In genomic region chr12:89663577-89664357, GRCh38 we compare ENCODE assay signal across 9 cellular contexts. TPM values are rescaled to one million over a fixed set of nuclear protein-coding genes. Genes with fewer than 3 reads are reported as not detected.
DNase-seq lines count a peak whose midpoint lies in the region; ATAC-seq and TF ChIP-seq lines count a peak whose summit lies in the region.
"Had no signal": no experiment of that assay in that cellular context is flagged by ENCODE, and none has a peak within 500 bp of the region (broad histone marks: within the 10 kb centered on the region; RNA-seq: fewer than 3 reads in every experiment).

No MANE protein-coding gene starts in this region.

- H3K4me1 ChIP-seq in left ventricle myocardium inferior = peaks cover 43% of the 10 kb centered on the region

- CTCF ChIA-PET in activated CD8-positive, alpha-beta T cell treated with anti-CD3 and anti-CD28 coated beads, Interleukin-2, amount 10 ng/mL, durations not matched to agents 7 days and 5 days (lab: Charles Lee) = interaction anchor here (2.7 kb wide), 1 partner anchor 11 kb away, joined by 8 read pairs; no protein-coding TSS in a partner anchor

- intact Hi-C loops in left ventricle myocardium inferior (cut with micrococcal nuclease) = no loop called here

- no peaks in the 10 kb centered on the region for H3K36me3 ChIP-seq in left ventricle myocardium inferior

- H3K4me1 Mint-ChIP-seq in activated CD8-positive, alpha-beta T cell treated with anti-CD3 and anti-CD28 coated beads, Interleukin-2, amount 10 ng/mL, durations not matched to agents 7 days and 5 days (ENCODE audit: low read depth) = peaks cover 19% of the 10 kb centered on the region

- peaks cover 11% of the 10 kb centered on the region for H3K36me3 Mint-ChIP-seq in activated CD8-positive, alpha-beta T cell treated with anti-CD3 and anti-CD28 coated beads, Interleukin-2, amount 10 ng/mL, durations not matched to agents 7 days and 5 days (ENCODE audit: low read depth)

- TF ChIP-seq CTCF in GM13977 (IDR thresholded peaks at IDR 0.05; ENCODE audit: extremely low read depth, insufficient read depth, missing control alignments) (no peak), left ventricle myocardium inferior (IDR thresholded peaks at IDR 0.05; ENCODE audit: borderline replicate concordance) (no peak)

- H3K27me3 Mint-ChIP-seq in activated CD8-positive, alpha-beta T cell treated with anti-CD3 and anti-CD28 coated beads, Interleukin-2, amount 10 ng/mL, durations not matched to agents 7 days and 5 days (ENCODE audit: low read depth) = no peaks in the 10 kb centered on the region

- H3K9me3 Mint-ChIP-seq in activated CD8-positive, alpha-beta T cell treated with anti-CD3 and anti-CD28 coated beads, Interleukin-2, amount 10 ng/mL, durations not matched to agents 7 days and 5 days (ENCODE audit: insufficient read depth) = no peaks in the 10 kb centered on the region
- H3K9me3 Mint-ChIP-seq: T-helper 1 cell treated with Interleukin-12 subunit alpha and Interleukin-12 subunit beta and Interleukin-4 antibody, amounts not matched to agents 30 μg/mL and 1 μg/mL, for 36 hours had no signal

- in situ Hi-C loops in GM13977 (cut with MboI; ENCODE audit: low pct_unique_long_range_greater_than_20kb, low sequenced_read_pairs, unreplicated experiment) = no loop called here

- POLR2A ChIA-PET in activated CD8-positive, alpha-beta T cell treated with anti-CD3 and anti-CD28 coated beads, Interleukin-2, amount 10 ng/mL, durations not matched to agents 7 days and 5 days (lab: Charles Lee) = no interaction called here

- no peaks in the 10 kb centered on the region for H3K9me3 ChIP-seq in left ventricle myocardium inferior (replicated peaks)

- no peaks in the 10 kb centered on the region for H3K27me3 ChIP-seq in left ventricle myocardium inferior (ENCODE audit: low read depth)

- no peak overlapping the region for H3K27ac Mint-ChIP-seq in activated CD8-positive, alpha-beta T cell treated with anti-CD3 and anti-CD28 coated beads, Interleukin-2, amount 10 ng/mL, durations not matched to agents 7 days and 5 days
- H3K27ac Mint-ChIP-seq: T-helper 1 cell treated with Interleukin-12 subunit alpha and Interleukin-12 subunit beta and Interleukin-4 antibody, amounts not matched to agents 30 μg/mL and 1 μg/mL, for 36 hours had no signal

- DNase-seq in GM13977 (ENCODE audit: low spot score) (peak; percentile 23), HS-5 (ENCODE audit: low read depth) (peak; percentile 25), myocyte (ENCODE audit: low read depth) (peak; percentile 28), DMS79 treated with DMSO at 0.1 percent for 48 hours (lab: John Stamatoyannopoulos, UW) (no peak), left ventricle myocardium inferior (no peak), NCI-H524 (lab: John Stamatoyannopoulos, UW) (no peak)
- no peak for DNase-seq in activated CD8-positive, alpha-beta T cell treated with anti-CD3 and anti-CD28 coated beads, Interleukin-2, amount 10 ng/mL, durations not matched to agents 7 days and 5 days

- no peak overlapping the region for H3K27ac ChIP-seq in left ventricle myocardium inferior (replicated peaks)

- H3K4me3 ChIP-seq in left ventricle myocardium inferior = no peak overlapping the region

- peak; percentile 81 for ATAC-seq in GM21528 (IDR thresholded peaks at IDR 0.05; ENCODE audit: low FRiP score, unreplicated experiment)
- ATAC-seq in activated CD8-positive, alpha-beta T cell treated with anti-CD3 and anti-CD28 coated beads, Interleukin-2, amount 10 ng/mL, durations not matched to agents 7 days and 5 days = peak; percentile 57

- no peak overlapping the region for H3K4me3 Mint-ChIP-seq in activated CD8-positive, alpha-beta T cell treated with anti-CD3 and anti-CD28 coated beads, Interleukin-2, amount 10 ng/mL, durations not matched to agents 7 days and 5 days
- H3K4me3 Mint-ChIP-seq: T-helper 1 cell treated with Interleukin-12 subunit alpha and Interleukin-12 subunit beta and Interleukin-4 antibody, amounts not matched to agents 30 μg/mL and 1 μg/mL, for 36 hours had no signal

RNA-seq across cellular contexts. Expression of gene ATP2B1, which starts 44.9 kb away (rescaled TPM):
- 10 to 100 TPM; 25.3 to 26.5 TPM for total RNA-seq in activated CD8-positive, alpha-beta T cell treated with anti-CD3 and anti-CD28 coated beads, Interleukin-2, amount 10 ng/mL, durations not matched to agents 7 days and 5 days
- total RNA-seq in myocyte (232 and 354 TPM in 2 replicates), left ventricle myocardium inferior (10.7 TPM)
- 88.1 TPM for polyA plus RNA-seq in myocyte (2012)

Comparison
In these comparisons a context has a peak if more than half of its experiments do, and no peak if none do; other contexts are left out.
1. DNase-seq: peak in GM13977 (single experiment), HS-5 (single experiment) and myocyte (single experiment); none in activated CD8-positive, alpha-beta T cell treated with anti-CD3 and anti-CD28 coated beads, Interleukin-2, amount 10 ng/mL, durations not matched to agents 7 days and 5 days (single experiment), DMS79 treated with DMSO at 0.1 percent for 48 hours (single experiment), left ventricle myocardium inferior (single experiment) and NCI-H524 (0 of 2).